ENCODE assay signal across 8 cellular contexts in the genomic region with DNA sequence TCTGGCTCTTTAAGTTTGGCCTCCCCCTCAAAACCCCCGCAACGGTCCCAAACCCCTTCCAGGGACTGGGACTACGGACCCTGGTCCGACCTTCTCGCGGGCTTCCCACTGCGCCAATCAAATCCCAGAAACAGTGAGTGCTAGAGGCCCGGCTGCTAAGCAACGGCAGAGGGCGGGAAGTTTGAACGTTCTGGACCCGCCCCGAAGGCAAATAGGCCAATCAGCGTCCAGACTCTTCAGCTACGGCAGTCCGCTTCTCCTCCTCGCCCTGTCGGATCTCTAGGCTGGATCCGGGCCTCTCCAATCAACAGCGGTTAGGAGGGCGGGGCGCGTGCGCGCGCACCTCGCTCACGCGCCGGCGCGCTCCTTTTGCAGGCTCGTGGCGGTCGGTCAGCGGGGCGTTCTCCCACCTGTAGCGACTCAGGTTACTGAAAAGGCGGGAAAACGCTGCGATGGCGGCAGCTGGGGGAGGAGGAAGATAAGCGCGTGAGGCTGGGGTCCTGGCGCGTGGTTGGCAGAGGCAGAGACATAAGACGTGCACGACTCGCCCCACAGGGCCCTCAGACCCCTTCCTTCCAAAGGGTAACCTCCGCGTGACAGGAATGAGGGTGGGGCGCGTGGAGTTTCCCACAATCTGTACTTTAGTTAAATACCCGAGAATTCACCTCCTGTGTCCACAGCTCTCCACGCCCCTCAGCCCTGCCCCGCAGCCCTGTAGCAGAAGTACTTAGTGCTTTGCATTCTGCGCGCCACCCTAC. TPM values are rescaled to one million over a fixed set of nuclear protein-coding genes. Genes with fewer than 3 reads are reported as not detected.
DNase-seq lines count a peak whose midpoint lies in the region; ATAC-seq and TF ChIP-seq lines count a peak whose summit lies in the region.

A gene (plus strand): TSS at position 367 of the 758 bp plus-strand sequence. CDS start 462 bp downstream, outside the sequence.

- H3K4me3 ChIP-seq in epithelial cell of proximal tubule (ENCODE audit: low read depth, low read length), result peak within 1 kb of the TSS; percentile 71

- ATAC-seq in GM21515 (IDR thresholded peaks at IDR 0.05; ENCODE audit: unreplicated experiment), result peak; percentile 60

- peak; percentile 100 for DNase-seq in DMS 273 (lab: John Stamatoyannopoulos, UW; ENCODE audit: unreplicated experiment)
- DNase-seq in HuH-7 (ENCODE audit: low spot score), result peak; percentile 83
- peak; percentile 98 for DNase-seq in OCI-M2 (lab: John Stamatoyannopoulos, UW; ENCODE audit: unreplicated experiment)
- DNase-seq in activated T-cell treated with anti-CD3 and anti-CD28 coated beads for 4 hours, result peak; percentile 90
- DNase-seq in epithelial cell of proximal tubule (ENCODE audit: low read depth), result peak; percentile 91
- DNase-seq in mucosa of gallbladder (ENCODE audit: low spot score), result peak; percentile 99
- DNase-seq in stimulated activated CD8-positive, alpha-beta memory T cell treated with anti-CD3 and anti-CD28 coated beads, Interleukin-4, amount 100 ng/mL, for 24 hours (ENCODE audit: low read depth), result peak; percentile 95

- no peak for TF ChIP-seq CTCF in epithelial cell of proximal tubule (conservative IDR thresholded peaks at IDR 0.05; ENCODE audit: low read depth, low read length)

RNA-seq across cellular contexts. Expression of the gene that starts here (rescaled TPM):
- total RNA-seq in epithelial cell of proximal tubule (18.4 and 30.4 TPM in 2 replicates), mucosa of gallbladder (19.7 TPM)

Comparison
In these comparisons a context has a peak if more than half of its experiments do, and no peak if none do; other contexts are left out.
1. Peak in every context shown above with its lines: DNase-seq, ATAC-seq and H3K4me3 ChIP-seq.